In the genomic region with DNA sequence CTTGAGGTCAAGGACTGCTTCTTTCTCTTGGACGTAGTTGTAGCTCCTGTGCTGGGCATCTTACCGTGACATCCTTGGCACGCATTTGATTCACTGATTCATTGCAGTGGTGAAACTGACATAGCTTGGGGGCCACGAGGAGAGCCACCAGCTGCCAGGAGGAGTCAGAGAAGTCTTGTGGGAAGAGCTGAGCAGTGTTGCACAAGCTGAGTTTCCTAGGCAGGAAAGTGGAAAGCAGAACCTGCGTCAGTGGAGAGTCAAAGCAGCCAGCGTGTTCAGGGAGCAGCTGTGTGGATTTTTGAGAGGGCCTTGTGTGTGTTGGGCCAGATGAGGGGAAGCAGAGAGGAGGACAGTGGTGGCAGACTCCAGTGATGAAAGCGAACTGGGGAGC, we compare ENCODE assay signal across 9 cellular contexts. TPM values are rescaled to one million over a fixed set of nuclear protein-coding genes. Genes with fewer than 3 reads are reported as not detected.
DNase-seq lines count a peak whose midpoint lies in the region; ATAC-seq, FAIRE-seq and TF ChIP-seq lines count a peak whose summit lies in the region.
"Had no signal": no experiment of that assay in that cellular context is flagged by ENCODE, and none has a peak within 500 bp of the region (broad histone marks: within the 10 kb centered on the region; RNA-seq: fewer than 3 reads in every experiment).

No MANE protein-coding gene starts in this region.

- no peak for FAIRE-seq in small intestine (lab: Jason Lieb, UNC)

- no peak for TF ChIP-seq CTCF in colonic mucosa (IDR thresholded peaks at IDR 0.05)

- peak; percentile 62 for DNase-seq in Daoy (ENCODE audit: low read depth)
- peak; percentile 93 for DNase-seq in M059J (ENCODE audit: low read depth)
- no peak for DNase-seq in colonic mucosa
- DNase-seq in naive B cell = no peak
- no peak for DNase-seq in NCI-H187 treated with DMSO at 0.1 percent for 48 hours (lab: John Stamatoyannopoulos, UW)
- DNase-seq in HEK293T (ENCODE audit: extremely low spot score) = no peak
- no peak for DNase-seq in small intestine

- ATAC-seq in naive B cell (ENCODE audit: low read depth in 2 of 2) (no peak), GM18858 (IDR thresholded peaks at IDR 0.05; ENCODE audit: unreplicated experiment) (no peak)

- peaks cover 33 to 62% (median 54%) of the 10 kb centered on the region in 3 donors for H3K4me1 Mint-ChIP-seq in naive B cell

- 74 to 95% (median 82%) methylated on average over 7 of the region's 7 CpGs for WGBS in small intestine, 3 donors

- peak overlapping the region; percentile 37 for H3K27ac ChIP-seq in colonic mucosa
- H3K27ac ChIP-seq in small intestine (ENCODE audit: low read depth in 1 of 2, low read length in 1 of 2) = peak overlapping the region in 1 of 2 donors; percentile 4

- H3K9me3 ChIP-seq in colonic mucosa = no peaks in the 10 kb centered on the region
- H3K9me3 ChIP-seq in small intestine (ENCODE audit: control insufficient read depth, low read depth) = no peaks in the 10 kb centered on the region

- H3K27me3 ChIP-seq in colonic mucosa (no peaks in the 10 kb centered on the region), small intestine (ENCODE audit: control insufficient read depth in 2 of 2, insufficient read depth in 2 of 2, low read length in 2 of 2) (no peaks in the 10 kb centered on the region)

- no peak overlapping the region for H3K4me3 ChIP-seq in colonic mucosa
- H3K4me3 ChIP-seq in small intestine (ENCODE audit: low read depth in 1 of 2, low read length in 2 of 2) = no peak overlapping the region

- peaks cover 20 to 35% of the 10 kb centered on the region in 2 donors for H3K36me3 Mint-ChIP-seq in naive B cell

- H3K4me3 Mint-ChIP-seq in naive B cell = no peak overlapping the region

- H3K27me3 Mint-ChIP-seq in naive B cell = no peaks in the 10 kb centered on the region

- POLR2A ChIA-PET in HEK293T (lab: Yijun Ruan, JAX) = no interaction called here

- H3K4me1 ChIP-seq in colonic mucosa = no peaks in the 10 kb centered on the region
- peaks cover 2 to 9% of the 10 kb centered on the region in 2 donors for H3K4me1 ChIP-seq in small intestine (ENCODE audit: control insufficient read depth in 2 of 2, insufficient read depth in 1 of 2, low read depth in 1 of 2, low read length in 1 of 2)

- H3K36me3 ChIP-seq in colonic mucosa (no peaks in the 10 kb centered on the region), small intestine (ENCODE audit: control insufficient read depth in 2 of 2, insufficient read depth in 2 of 2, low read length in 2 of 2) (peaks cover 0 to 3% of the 10 kb centered on the region in 2 donors)

- intact Hi-C loops in colonic mucosa (cut with DNase I) = no loop called here

- peak overlapping the region in 5 of 6 donors; percentile 32 to 81 (median 53) for H3K27ac Mint-ChIP-seq in naive B cell

- CTCF ChIA-PET in HEK293T (lab: Yijun Ruan, JAX) = no interaction called here

- H3K9me3 Mint-ChIP-seq in naive B cell = no peaks in the 10 kb centered on the region

- H3K9ac ChIP-seq in colonic mucosa (ENCODE audit: low read depth in 2 of 2, low read length in 2 of 2) = no peak overlapping the region

TF ChIP-seq in HEK293T, 16 proteins besides CTCF, POLR2A, EP300 and RAD21:
- no peak for TF ChIP-seq TARDBP (IDR thresholded peaks at IDR 0.05)
- TF ChIP-seq SUZ12 (IDR thresholded peaks at IDR 0.05) = no peak
- TF ChIP-seq FOXA1 (IDR thresholded peaks at IDR 0.05) = no peak
- no peak for TF ChIP-seq SP1 (IDR thresholded peaks at IDR 0.05)
- no peak for TF ChIP-seq ELF4 (IDR thresholded peaks at IDR 0.05)
- no peak for TF ChIP-seq LEF1 (IDR thresholded peaks at IDR 0.05; ENCODE audit: borderline replicate concordance)
- TF ChIP-seq NFRKB (IDR thresholded peaks at IDR 0.05) = no peak
- no peak for TF ChIP-seq FOXK2 (IDR thresholded peaks at IDR 0.05)
- TF ChIP-seq HDGF (IDR thresholded peaks at IDR 0.05; ENCODE audit: borderline replicate concordance) = no peak
- no peak for TF ChIP-seq CTBP1 (IDR thresholded peaks at IDR 0.05; ENCODE audit: borderline replicate concordance)
- no peak for TF ChIP-seq BHLHE40 (IDR thresholded peaks at IDR 0.05; ENCODE audit: borderline replicate concordance)
- no peak for TF ChIP-seq FOXM1 (IDR thresholded peaks at IDR 0.05; ENCODE audit: borderline replicate concordance)
- TF ChIP-seq, protein P1, sequence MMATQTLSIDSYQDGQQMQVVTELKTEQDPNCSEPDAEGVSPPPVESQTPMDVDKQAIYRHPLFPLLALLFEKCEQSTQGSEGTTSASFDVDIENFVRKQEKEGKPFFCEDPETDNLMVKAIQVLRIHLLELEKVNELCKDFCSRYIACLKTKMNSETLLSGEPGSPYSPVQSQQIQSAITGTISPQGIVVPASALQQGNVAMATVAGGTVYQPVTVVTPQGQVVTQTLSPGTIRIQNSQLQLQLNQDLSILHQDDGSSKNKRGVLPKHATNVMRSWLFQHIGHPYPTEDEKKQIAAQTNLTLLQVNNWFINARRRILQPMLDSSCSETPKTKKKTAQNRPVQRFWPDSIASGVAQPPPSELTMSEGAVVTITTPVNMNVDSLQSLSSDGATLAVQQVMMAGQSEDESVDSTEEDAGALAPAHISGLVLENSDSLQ (IDR thresholded peaks at IDR 0.05) = no peak
- TF ChIP-seq ARNT (IDR thresholded peaks at IDR 0.05) = no peak
- no peak for TF ChIP-seq L3MBTL2 (conservative IDR thresholded peaks at IDR 0.05)
- TF ChIP-seq ZNF384 (IDR thresholded peaks at IDR 0.05) = no peak

RNA-seq across cellular contexts. Expression of a gene that starts 5.3 kb away (rescaled TPM):
- total RNA-seq in Daoy (2014; rRNA removed; shearing (Covaris generic)) = 0.06 TPM in 1 of 2 replicates, not detected in the other
- total RNA-seq in M059J (2014; rRNA removed; shearing (Covaris generic)) = 0.12 and 0.74 TPM in 2 replicates
- 1 to 10 TPM; 1.5 to 8.3 TPM for total RNA-seq in colonic mucosa
- polyA plus RNA-seq in naive B cell (ENCODE audit: low read depth in 6 of 6) (100 to 1,000 TPM in 5 of 6 donors, 10 to 100 TPM in 1; 98.3 to 487 (median 158) TPM), small intestine (1 to 10 TPM in 2 of 3 donors, not detected in 1; 2.4 to 5.5 TPM)

RNA-seq across cellular contexts. Expression of a gene that starts 54.3 kb away (rescaled TPM):
- not detected in 2 replicates for total RNA-seq in Daoy (2014; rRNA removed; shearing (Covaris generic))
- total RNA-seq in M059J (2014; rRNA removed; shearing (Covaris generic)) = not detected in 2 replicates
- total RNA-seq in colonic mucosa = under 1 TPM in 1 of 2 donors, not detected in 1; 0.35 TPM
- polyA plus RNA-seq in naive B cell (ENCODE audit: low read depth in 6 of 6) (100 to 1,000 TPM in 5 of 6 donors, 10 to 100 TPM in 1; 70.6 to 229 (median 135) TPM), small intestine (under 1 TPM in 2 of 3 donors, not detected in 1; 0.54 to 0.66 TPM)
- total RNA-seq: glomerular endothelial cell had no signal

Comparison
In these comparisons a context has a peak if more than half of its experiments do, and no peak if none do; other contexts are left out.
1. DNase-seq: peak in Daoy (single experiment) and M059J (single experiment); none in colonic mucosa (single experiment), naive B cell (single experiment), NCI-H187 treated with DMSO at 0.1 percent for 48 hours (single experiment), HEK293T (single experiment) and small intestine (single experiment).